ENCODE assay signal across 10 cellular contexts in the genomic region with DNA sequence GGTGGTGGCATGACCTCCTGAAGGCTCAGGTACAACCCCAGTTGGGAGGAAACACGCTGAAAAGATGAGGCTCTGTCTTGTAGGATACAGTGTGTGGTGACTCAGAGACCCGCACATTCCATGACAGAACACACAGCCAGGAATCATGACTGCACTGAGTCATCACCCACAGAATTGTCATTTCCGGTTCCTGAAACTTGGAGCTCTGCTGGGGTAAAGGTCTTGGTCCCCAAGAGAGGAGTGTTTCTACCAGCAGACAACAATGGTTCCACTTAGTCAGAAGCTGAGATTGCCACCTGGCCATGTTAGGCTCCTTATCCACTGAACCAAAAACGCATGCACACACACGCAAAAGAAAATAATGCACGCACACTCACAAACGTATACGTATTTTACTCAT. TPM values are rescaled to one million over a fixed set of nuclear protein-coding genes. Genes with fewer than 3 reads are reported as not detected.
DNase-seq lines count a peak whose midpoint lies in the region; ATAC-seq and TF ChIP-seq lines count a peak whose summit lies in the region.
"Had no signal": no experiment of that assay in that cellular context is flagged by ENCODE, and none has a peak within 500 bp of the region (broad histone marks: within the 10 kb centered on the region; RNA-seq: fewer than 3 reads in every experiment).

No MANE protein-coding gene starts in this region.

- TF ChIP-seq CTCF in osteocyte (IDR thresholded peaks at IDR 0.05), result no peak
- TF ChIP-seq CTCF in Caco-2 (IDR thresholded peaks at IDR 0.05; ENCODE audit: insufficient read depth in 1 of 2, low read depth in 1 of 2, low read length in 1 of 2, severe bottlenecking in 1 of 2, unreplicated experiment in 1 of 2), result no peak

- H3K36me3 ChIP-seq in Caco-2 (ENCODE audit: control insufficient read depth, insufficient read depth, low read length), result no peaks in the 10 kb centered on the region
- H3K36me3 ChIP-seq: Peyer's patch had no signal

- intact Hi-C loops in Caco-2 (cut with micrococcal nuclease; ENCODE audit: unreplicated experiment), result loop anchor here (10.0 kb wide), 2 partner anchors 56 to 94 kb away; no protein-coding TSS in a partner anchor

- no peak overlapping the region for H3K4me3 ChIP-seq in Caco-2 (ENCODE audit: low read depth, low read length)
- H3K4me3 ChIP-seq: Peyer's patch had no signal

- H3K9me3 Mint-ChIP-seq in osteocyte (ENCODE audit: unreplicated experiment) (no peaks in the 10 kb centered on the region), Caco-2 (ENCODE audit: unreplicated experiment) (peaks cover 22% of the 10 kb centered on the region)

- H3K9me3 ChIP-seq in Caco-2, result peaks cover 19% of the 10 kb centered on the region

- no peaks in the 10 kb centered on the region for H3K27me3 ChIP-seq in Caco-2 (replicated peaks; ENCODE audit: control insufficient read depth, insufficient read depth, low read length)
- H3K27me3 ChIP-seq: Peyer's patch had no signal

- no peak for ATAC-seq in GM18520 (IDR thresholded peaks at IDR 0.05; ENCODE audit: unreplicated experiment)

- peaks cover 14% of the 10 kb centered on the region for H3K4me1 ChIP-seq in Caco-2

- H3K4me1 Mint-ChIP-seq in osteocyte (ENCODE audit: unreplicated experiment) (peaks cover 53% of the 10 kb centered on the region), Caco-2 (ENCODE audit: low read depth, unreplicated experiment) (peaks cover 22% of the 10 kb centered on the region)

- H3K4me3 Mint-ChIP-seq in osteocyte (ENCODE audit: unreplicated experiment) (no peak overlapping the region), Caco-2 (ENCODE audit: unreplicated experiment) (no peak overlapping the region)

- no peaks in the 10 kb centered on the region for H3K27me3 Mint-ChIP-seq in osteocyte (ENCODE audit: unreplicated experiment)
- H3K27me3 Mint-ChIP-seq in Caco-2 (ENCODE audit: insufficient read depth, unreplicated experiment), result no peaks in the 10 kb centered on the region

- H3K27ac Mint-ChIP-seq in osteocyte (ENCODE audit: unreplicated experiment) (peak overlapping the region; percentile 67), Caco-2 (ENCODE audit: unreplicated experiment) (no peak overlapping the region)

- no TSS peak for BruUV-seq in Caco-2 (replicated peaks; lab: Mats Ljungman, UMichigan)

- POLR2A ChIA-PET in Caco-2 (lab: Charles Lee), result no interaction called here

- CTCF ChIA-PET in Caco-2 (lab: Charles Lee), result no interaction called here

- H3K36me3 Mint-ChIP-seq in osteocyte (ENCODE audit: unreplicated experiment) (no peaks in the 10 kb centered on the region), Caco-2 (ENCODE audit: insufficient read depth, unreplicated experiment) (peaks cover 11% of the 10 kb centered on the region)

- DNase-seq in EH (ENCODE audit: low read depth) (peak; percentile 97), NCI-H460 (ENCODE audit: extremely low read depth, low read depth) (peak; percentile 74), epidermal melanocyte (ENCODE audit: insufficient read length, low spot score) (peak; percentile 54), osteocyte (ENCODE audit: extremely low spot score, unreplicated experiment) (no peak), NCI-H1694 treated with DMSO at 0.1 percent for 48 hours (lab: John Stamatoyannopoulos, UW) (no peak), NK-92 (lab: John Stamatoyannopoulos, UW; ENCODE audit: unreplicated experiment) (no peak), Caco-2 (no peak)

RNA-seq across cellular contexts. Expression of gene CYB5R3, which starts 31.5 kb away (rescaled TPM):
- 29.5 and 31.8 TPM in 2 replicates for total RNA-seq in NCI-H460 (2014; rRNA removed; shearing (Covaris generic))
- polyA plus RNA-seq in NCI-H460 (2014; cell fraction: nucleus; rRNA removed), result 18.9 and 33.2 TPM in 2 replicates
- 408 and 430 TPM in 2 replicates for total RNA-seq in osteocyte
- total RNA-seq in Caco-2 (2022), result 120 and 130 TPM in 2 replicates

RNA-seq across cellular contexts. Expression of gene A4GALT, which starts 40.0 kb away (rescaled TPM):
- 9.8 and 10.4 TPM in 2 replicates for total RNA-seq in NCI-H460 (2014; rRNA removed; shearing (Covaris generic))
- polyA plus RNA-seq in NCI-H460 (2014; cell fraction: nucleus; rRNA removed), result 8.9 and 11.3 TPM in 2 replicates
- total RNA-seq in osteocyte, result 29.9 and 32.8 TPM in 2 replicates
- 12.7 and 16.2 TPM in 2 replicates for total RNA-seq in Caco-2 (2022)

RNA-seq across cellular contexts. Expression of gene ATP5MGL, which starts 40.2 kb away (rescaled TPM):
- total RNA-seq in NCI-H460 (2014; rRNA removed; shearing (Covaris generic)), result 0.54 TPM in 1 of 2 replicates, not detected in the other
- not detected in 2 replicates for polyA plus RNA-seq in NCI-H460 (2014; cell fraction: nucleus; rRNA removed)
- total RNA-seq in osteocyte (0.47 and 1.3 TPM in 2 replicates), Caco-2 (2022) (0.79 and 0.97 TPM in 2 replicates)
- total RNA-seq: Peyer's patch had no signal
- polyA plus RNA-seq: adipose tissue had no signal

Comparison
In these comparisons a context has a peak if more than half of its experiments do, and no peak if none do; other contexts are left out.
1. DNase-seq: peak in EH (single experiment), NCI-H460 (single experiment) and epidermal melanocyte (single experiment); none in osteocyte (single experiment), NCI-H1694 treated with DMSO at 0.1 percent for 48 hours (single experiment), NK-92 (single experiment) and Caco-2 (0 of 2).